2 cellular contexts compared by ENCODE assay signal in the genomic region with DNA sequence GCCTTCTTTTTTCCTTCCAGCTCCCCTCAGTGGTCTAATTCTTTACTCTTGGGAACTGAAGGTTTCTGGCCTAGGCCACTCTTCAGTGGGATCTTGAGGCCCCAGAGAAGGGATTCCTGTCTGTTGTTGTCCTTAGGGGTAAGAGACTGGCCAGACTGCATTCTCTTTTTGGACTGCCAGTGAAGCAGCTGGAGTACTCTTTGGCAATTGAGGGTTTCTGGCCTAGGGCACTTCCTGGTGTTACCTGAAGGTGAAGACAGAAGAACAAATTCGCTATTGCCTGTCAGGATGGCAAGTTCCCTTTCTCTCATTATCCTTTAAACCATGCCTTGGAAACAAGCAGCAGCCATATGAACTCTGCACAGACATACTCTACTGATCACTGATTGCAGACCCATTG.
TF ChIP-seq lines count a peak whose summit lies in the region.

No MANE protein-coding gene starts in this region.

TF ChIP-seq in GM23338, 12 proteins besides CTCF, POLR2A, EP300 and RAD21 (continues in another document):
- TF ChIP-seq STAT1 (IDR thresholded peaks at IDR 0.05; ENCODE audit: unreplicated experiment) (no peak), ZNF331 (CRISPR knock-in tag; IDR thresholded peaks at IDR 0.05; ENCODE audit: low read depth) (no peak), POLR2AphosphoS5 (IDR thresholded peaks at IDR 0.05; ENCODE audit: low read depth) (no peak), EZH2 (IDR thresholded peaks at IDR 0.05; ENCODE audit: low read depth, unreplicated experiment) (no peak), JUNB (IDR thresholded peaks at IDR 0.05; ENCODE audit: unreplicated experiment) (no peak), EZH2phosphoT487 (IDR thresholded peaks at IDR 0.05; ENCODE audit: unreplicated experiment) (no peak), NANOG (IDR thresholded peaks at IDR 0.05; ENCODE audit: borderline replicate concordance) (no peak), CREB1 (CRISPR knock-in tag; IDR thresholded peaks at IDR 0.05; ENCODE audit: low read depth) (no peak), ZNF114 (CRISPR knock-in tag; IDR thresholded peaks at IDR 0.05) (no peak)
- TF ChIP-seq, protein P1, sequence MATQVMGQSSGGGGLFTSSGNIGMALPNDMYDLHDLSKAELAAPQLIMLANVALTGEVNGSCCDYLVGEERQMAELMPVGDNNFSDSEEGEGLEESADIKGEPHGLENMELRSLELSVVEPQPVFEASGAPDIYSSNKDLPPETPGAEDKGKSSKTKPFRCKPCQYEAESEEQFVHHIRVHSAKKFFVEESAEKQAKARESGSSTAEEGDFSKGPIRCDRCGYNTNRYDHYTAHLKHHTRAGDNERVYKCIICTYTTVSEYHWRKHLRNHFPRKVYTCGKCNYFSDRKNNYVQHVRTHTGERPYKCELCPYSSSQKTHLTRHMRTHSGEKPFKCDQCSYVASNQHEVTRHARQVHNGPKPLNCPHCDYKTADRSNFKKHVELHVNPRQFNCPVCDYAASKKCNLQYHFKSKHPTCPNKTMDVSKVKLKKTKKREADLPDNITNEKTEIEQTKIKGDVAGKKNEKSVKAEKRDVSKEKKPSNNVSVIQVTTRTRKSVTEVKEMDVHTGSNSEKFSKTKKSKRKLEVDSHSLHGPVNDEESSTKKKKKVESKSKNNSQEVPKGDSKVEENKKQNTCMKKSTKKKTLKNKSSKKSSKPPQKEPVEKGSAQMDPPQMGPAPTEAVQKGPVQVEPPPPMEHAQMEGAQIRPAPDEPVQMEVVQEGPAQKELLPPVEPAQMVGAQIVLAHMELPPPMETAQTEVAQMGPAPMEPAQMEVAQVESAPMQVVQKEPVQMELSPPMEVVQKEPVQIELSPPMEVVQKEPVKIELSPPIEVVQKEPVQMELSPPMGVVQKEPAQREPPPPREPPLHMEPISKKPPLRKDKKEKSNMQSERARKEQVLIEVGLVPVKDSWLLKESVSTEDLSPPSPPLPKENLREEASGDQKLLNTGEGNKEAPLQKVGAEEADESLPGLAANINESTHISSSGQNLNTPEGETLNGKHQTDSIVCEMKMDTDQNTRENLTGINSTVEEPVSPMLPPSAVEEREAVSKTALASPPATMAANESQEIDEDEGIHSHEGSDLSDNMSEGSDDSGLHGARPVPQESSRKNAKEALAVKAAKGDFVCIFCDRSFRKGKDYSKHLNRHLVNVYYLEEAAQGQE (IDR thresholded peaks at IDR 0.05; ENCODE audit: unreplicated experiment): no peak
- TF ChIP-seq, protein P2, sequence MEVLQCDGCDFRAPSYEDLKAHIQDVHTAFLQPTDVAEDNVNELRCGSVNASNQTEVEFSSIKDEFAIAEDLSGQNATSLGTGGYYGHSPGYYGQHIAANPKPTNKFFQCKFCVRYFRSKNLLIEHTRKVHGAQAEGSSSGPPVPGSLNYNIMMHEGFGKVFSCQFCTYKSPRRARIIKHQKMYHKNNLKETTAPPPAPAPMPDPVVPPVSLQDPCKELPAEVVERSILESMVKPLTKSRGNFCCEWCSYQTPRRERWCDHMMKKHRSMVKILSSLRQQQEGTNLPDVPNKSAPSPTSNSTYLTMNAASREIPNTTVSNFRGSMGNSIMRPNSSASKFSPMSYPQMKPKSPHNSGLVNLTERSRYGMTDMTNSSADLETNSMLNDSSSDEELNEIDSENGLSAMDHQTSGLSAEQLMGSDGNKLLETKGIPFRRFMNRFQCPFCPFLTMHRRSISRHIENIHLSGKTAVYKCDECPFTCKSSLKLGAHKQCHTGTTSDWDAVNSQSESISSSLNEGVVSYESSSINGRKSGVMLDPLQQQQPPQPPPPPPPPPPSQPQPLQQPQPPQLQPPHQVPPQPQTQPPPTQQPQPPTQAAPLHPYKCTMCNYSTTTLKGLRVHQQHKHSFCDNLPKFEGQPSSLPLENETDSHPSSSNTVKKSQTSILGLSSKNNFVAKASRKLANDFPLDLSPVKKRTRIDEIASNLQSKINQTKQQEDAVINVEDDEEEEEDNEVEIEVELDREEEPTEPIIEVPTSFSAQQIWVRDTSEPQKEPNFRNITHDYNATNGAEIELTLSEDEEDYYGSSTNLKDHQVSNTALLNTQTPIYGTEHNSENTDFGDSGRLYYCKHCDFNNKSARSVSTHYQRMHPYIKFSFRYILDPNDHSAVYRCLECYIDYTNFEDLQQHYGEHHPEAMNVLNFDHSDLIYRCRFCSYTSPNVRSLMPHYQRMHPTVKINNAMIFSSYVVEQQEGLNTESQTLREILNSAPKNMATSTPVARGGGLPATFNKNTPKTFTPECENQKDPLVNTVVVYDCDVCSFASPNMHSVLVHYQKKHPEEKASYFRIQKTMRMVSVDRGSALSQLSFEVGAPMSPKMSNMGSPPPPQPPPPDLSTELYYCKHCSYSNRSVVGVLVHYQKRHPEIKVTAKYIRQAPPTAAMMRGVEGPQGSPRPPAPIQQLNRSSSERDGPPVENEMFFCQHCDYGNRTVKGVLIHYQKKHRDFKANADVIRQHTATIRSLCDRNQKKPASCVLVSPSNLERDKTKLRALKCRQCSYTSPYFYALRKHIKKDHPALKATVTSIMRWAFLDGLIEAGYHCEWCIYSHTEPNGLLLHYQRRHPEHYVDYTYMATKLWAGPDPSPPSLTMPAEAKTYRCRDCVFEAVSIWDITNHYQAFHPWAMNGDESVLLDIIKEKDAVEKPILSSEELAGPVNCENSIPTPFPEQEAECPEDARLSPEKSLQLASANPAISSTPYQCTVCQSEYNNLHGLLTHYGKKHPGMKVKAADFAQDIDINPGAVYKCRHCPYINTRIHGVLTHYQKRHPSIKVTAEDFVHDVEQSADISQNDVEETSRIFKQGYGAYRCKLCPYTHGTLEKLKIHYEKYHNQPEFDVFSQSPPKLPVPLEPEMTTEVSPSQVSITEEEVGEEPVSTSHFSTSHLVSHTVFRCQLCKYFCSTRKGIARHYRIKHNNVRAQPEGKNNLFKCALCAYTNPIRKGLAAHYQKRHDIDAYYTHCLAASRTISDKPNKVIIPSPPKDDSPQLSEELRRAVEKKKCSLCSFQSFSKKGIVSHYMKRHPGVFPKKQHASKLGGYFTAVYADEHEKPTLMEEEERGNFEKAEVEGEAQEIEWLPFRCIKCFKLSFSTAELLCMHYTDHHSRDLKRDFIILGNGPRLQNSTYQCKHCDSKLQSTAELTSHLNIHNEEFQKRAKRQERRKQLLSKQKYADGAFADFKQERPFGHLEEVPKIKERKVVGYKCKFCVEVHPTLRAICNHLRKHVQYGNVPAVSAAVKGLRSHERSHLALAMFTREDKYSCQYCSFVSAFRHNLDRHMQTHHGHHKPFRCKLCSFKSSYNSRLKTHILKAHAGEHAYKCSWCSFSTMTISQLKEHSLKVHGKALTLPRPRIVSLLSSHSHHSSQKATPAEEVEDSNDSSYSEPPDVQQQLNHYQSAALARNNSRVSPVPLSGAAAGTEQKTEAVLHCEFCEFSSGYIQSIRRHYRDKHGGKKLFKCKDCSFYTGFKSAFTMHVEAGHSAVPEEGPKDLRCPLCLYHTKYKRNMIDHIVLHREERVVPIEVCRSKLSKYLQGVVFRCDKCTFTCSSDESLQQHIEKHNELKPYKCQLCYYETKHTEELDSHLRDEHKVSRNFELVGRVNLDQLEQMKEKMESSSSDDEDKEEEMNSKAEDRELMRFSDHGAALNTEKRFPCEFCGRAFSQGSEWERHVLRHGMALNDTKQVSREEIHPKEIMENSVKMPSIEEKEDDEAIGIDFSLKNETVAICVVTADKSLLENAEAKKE (CRISPR knock-in tag; IDR thresholded peaks at IDR 0.05): no peak

TF ChIP-seq in H1, 55 proteins besides CTCF, POLR2A, EP300 and RAD21:
- no peak for TF ChIP-seq RBBP5 (IDR thresholded peaks at IDR 0.05; ENCODE audit: borderline replicate concordance, low read depth, low read length)
TF ChIP-seq in H1: peak in this region for 0.
